8 cellular contexts compared by ENCODE assay signal in genomic region chr1:6859415-6860343, GRCh38.
DNase-seq lines count a peak whose midpoint lies in the region; ATAC-seq, FAIRE-seq and TF ChIP-seq lines count a peak whose summit lies in the region.

No MANE protein-coding gene starts in this region.

- H3K27me3 ChIP-seq in K562 (ENCODE audit: control insufficient read depth in 2 of 2, insufficient read depth in 2 of 2, low read length in 2 of 2): no peaks in the 10 kb centered on the region
- H3K27me3 ChIP-seq in testis: no peaks in the 10 kb centered on the region

- peaks cover 4% of the 10 kb centered on the region; the same call in 1 of the 2 replicates for H4K20me1 ChIP-seq in K562 (replicated peaks; ENCODE audit: control insufficient read depth, insufficient read depth, low read length)

- no peak for TF ChIP-seq CTCF in K562 (IDR thresholded peaks at IDR 0.05 in 2 of 3, conservative IDR thresholded peaks at IDR 0.05 in 1 of 3; ENCODE audit: insufficient read depth in 2 of 3, low read depth in 1 of 3, low read length in 3 of 3)
- no peak for TF ChIP-seq CTCF in testis (IDR thresholded peaks at IDR 0.05)

- H2AFZ ChIP-seq in K562 (ENCODE audit: low read depth, low read length): no peak overlapping the region

- H3K4me2 ChIP-seq in K562 (ENCODE audit: insufficient read depth, low read length): no peak overlapping the region

- no peak for ATAC-seq in K562
- ATAC-seq in stimulated activated effector memory CD8-positive, alpha-beta T cell treated with anti-CD3 and anti-CD28 coated beads, Interleukin-12 subunit alpha, Interleukin-12 subunit beta, amount 100 ng/mL, for 72 hours: no peak

- H3K9me3 Mint-ChIP-seq in stimulated activated effector memory CD8-positive, alpha-beta T cell treated with anti-CD3 and anti-CD28 coated beads, Interleukin-12 subunit alpha, Interleukin-12 subunit beta, amount 100 ng/mL, for 72 hours: no peaks in the 10 kb centered on the region

- no peaks in the 10 kb centered on the region for H3K9me3 ChIP-seq in K562 (replicated peaks; ENCODE audit: control insufficient read depth, insufficient read depth, low read depth, low read length)
- H3K9me3 ChIP-seq in testis: no peaks in the 10 kb centered on the region

- BruUV-seq in K562 (replicated peaks; lab: Mats Ljungman, UMichigan): no TSS peak

- no peak overlapping the region for H3K9ac ChIP-seq in K562 (ENCODE audit: insufficient read depth in 1 of 2, low read depth in 2 of 2, low read length in 2 of 2)

- TF ChIP-seq EP300 in K562 (IDR thresholded peaks at IDR 0.05; ENCODE audit: low read length): no peak

- H3K36me3 Mint-ChIP-seq in stimulated activated effector memory CD8-positive, alpha-beta T cell treated with anti-CD3 and anti-CD28 coated beads, Interleukin-12 subunit alpha, Interleukin-12 subunit beta, amount 100 ng/mL, for 72 hours: peaks cover 15% of the 10 kb centered on the region

- H3K36me3 ChIP-seq in K562 (ENCODE audit: control insufficient read depth, insufficient read depth, low read length) (no peaks in the 10 kb centered on the region), testis (ENCODE audit: low read depth, missing control alignments) (no peaks in the 10 kb centered on the region)

- no peaks in the 10 kb centered on the region for H3K9me1 ChIP-seq in K562 (ENCODE audit: control insufficient read depth, insufficient read depth, low read length)

- intact Hi-C loops in K562 (cut with micrococcal nuclease) (no loop called here), testis (cut with DNase I; ENCODE audit: low total_unique reads) (no loop called here)

- 61% methylated on average over 7 of the region's 7 CpGs for WGBS in K562 (ENCODE audit: insufficient coverage, low coverage, missing lambda C conversion rate)
- 72 to 73% methylated on average over 7 of the region's 7 CpGs for WGBS in testis, 2 donors

- no peak for FAIRE-seq in K562 (lab: Jason Lieb, UNC)

- TF ChIP-seq POLR2A in K562 (conservative IDR thresholded peaks at IDR 0.05) (no peak), testis (IDR thresholded peaks at IDR 0.05) (no peak)

- DNase-seq in 8988T (peak; percentile 15), HS-27A (ENCODE audit: low read depth) (peak; percentile 98), K562 (ENCODE audit: extremely low read depth in 1 of 4, low spot score in 3 of 4) (peak in 1 of 4 experiments; percentile 10), kidney glomerular epithelial cell (lab: John Stamatoyannopoulos, UW) (peak; percentile 90), NCI-H1105 (lab: John Stamatoyannopoulos, UW) (no peak), hippocampal formation (lab: John Stamatoyannopoulos, UW) (no peak), testis (no peak)
- no peak for DNase-seq in stimulated activated effector memory CD8-positive, alpha-beta T cell treated with anti-CD3 and anti-CD28 coated beads, Interleukin-12 subunit alpha, Interleukin-12 subunit beta, amount 100 ng/mL, for 72 hours (ENCODE audit: low spot score in 2 of 2)

- in situ Hi-C loops in K562 (cut with MboI): no loop called here

- H3K79me2 ChIP-seq in K562 (ENCODE audit: control insufficient read depth, insufficient read depth, low read length): no peaks in the 10 kb centered on the region

- H3K27ac ChIP-seq in K562 (ENCODE audit: extremely low read depth, low read depth, low read length) (no peak overlapping the region), testis (no peak overlapping the region)

- H3K4me1 Mint-ChIP-seq in stimulated activated effector memory CD8-positive, alpha-beta T cell treated with anti-CD3 and anti-CD28 coated beads, Interleukin-12 subunit alpha, Interleukin-12 subunit beta, amount 100 ng/mL, for 72 hours: peaks cover 46% of the 10 kb centered on the region

- H3K27ac Mint-ChIP-seq in stimulated activated effector memory CD8-positive, alpha-beta T cell treated with anti-CD3 and anti-CD28 coated beads, Interleukin-12 subunit alpha, Interleukin-12 subunit beta, amount 100 ng/mL, for 72 hours: no peak overlapping the region

- no peak for TF ChIP-seq RAD21 in K562 (CRISPR knock-in tag; conservative IDR thresholded peaks at IDR 0.05 in 1 of 2, IDR thresholded peaks at IDR 0.05 in 1 of 2)

- no peak overlapping the region for H3K4me3 Mint-ChIP-seq in stimulated activated effector memory CD8-positive, alpha-beta T cell treated with anti-CD3 and anti-CD28 coated beads, Interleukin-12 subunit alpha, Interleukin-12 subunit beta, amount 100 ng/mL, for 72 hours

- H3K4me1 ChIP-seq in K562 (replicated peaks in 1 of 2; ENCODE audit: control insufficient read depth in 2 of 2, insufficient read depth in 2 of 2, low read length in 2 of 2) (no peaks in the 10 kb centered on the region), testis (peaks cover 4% of the 10 kb centered on the region)

- POLR2A ChIA-PET in K562 (lab: Yijun Ruan, JAX): no interaction called here

- CTCF ChIA-PET in K562 (lab: Yijun Ruan, JAX; ENCODE audit: low intra/inter-chr PET ratio): interaction anchor here (0.8 kb wide), 1 partner anchor 12 kb away, joined by 3 read pairs; no protein-coding TSS in a partner anchor

- no peak overlapping the region for H3K4me3 ChIP-seq in K562
- H3K4me3 ChIP-seq in testis: no peak overlapping the region

TF ChIP-seq in K562, 482 proteins besides CTCF, POLR2A, EP300 and RAD21 (continues in another document):
- no peak for TF ChIP-seq NFE2L1 (tag; IDR thresholded peaks at IDR 0.05; ENCODE audit: borderline replicate concordance, low read depth)
- no peak for TF ChIP-seq ILF3 (IDR thresholded peaks at IDR 0.05; ENCODE audit: borderline replicate concordance)
- no peak for TF ChIP-seq EWSR1 (IDR thresholded peaks at IDR 0.05; ENCODE audit: borderline replicate concordance, low read depth, partially characterized antibody)
- peak; percentile 71 for TF ChIP-seq FOSL1 (tag; conservative IDR thresholded peaks at IDR 0.05)
- TF ChIP-seq RBM14 (IDR thresholded peaks at IDR 0.05; ENCODE audit: borderline replicate concordance, insufficient read depth, low read depth, low read length): no peak
- peak; percentile 80 for TF ChIP-seq JUND (IDR thresholded peaks at IDR 0.05; ENCODE audit: borderline replicate concordance, low read depth, low read length)
- TF ChIP-seq JUND (tag; IDR thresholded peaks at IDR 0.05; ENCODE audit: borderline replicate concordance, low read depth, low read length): peak; percentile 42; the same call in 1 of the 3 replicates
- no peak for TF ChIP-seq GTF2F1 (IDR thresholded peaks at IDR 0.05; ENCODE audit: low read depth, low read length)
- no peak for TF ChIP-seq BRD4 (IDR thresholded peaks at IDR 0.05)
- no peak for TF ChIP-seq MED1 (CRISPR knock-in tag; IDR thresholded peaks at IDR 0.05; ENCODE audit: borderline replicate concordance)
- no peak for TF ChIP-seq MEIS2 (IDR thresholded peaks at IDR 0.05; ENCODE audit: partially characterized antibody)
- TF ChIP-seq TRIM25 (IDR thresholded peaks at IDR 0.05; ENCODE audit: borderline replicate concordance): no peak
- TF ChIP-seq KLF10 (CRISPR knock-in tag; IDR thresholded peaks at IDR 0.05): no peak
- no peak for TF ChIP-seq FOXO4 (CRISPR knock-in tag; IDR thresholded peaks at IDR 0.05)
- TF ChIP-seq NR1H2 (CRISPR knock-in tag; IDR thresholded peaks at IDR 0.05): no peak

Comparison
In these comparisons a context has a peak if more than half of its experiments do, and no peak if none do; other contexts are left out.
1. DNase-seq: peak in 8988T (single experiment), HS-27A (single experiment) and kidney glomerular epithelial cell (single experiment); none in stimulated activated effector memory CD8-positive, alpha-beta T cell treated with anti-CD3 and anti-CD28 coated beads, Interleukin-12 subunit alpha, Interleukin-12 subunit beta, amount 100 ng/mL, for 72 hours (0 of 2), NCI-H1105 (single experiment), hippocampal formation (0 of 2) and testis (single experiment).